Comparison of ENCODE assay signal across 24 cellular contexts in genomic region chr2:79980116-79980515, GRCh38.
"Had no signal": no experiment of that assay in that cellular context is flagged by ENCODE, and none has a peak within 500 bp of the region (broad histone marks: within the 10 kb centered on the region; RNA-seq: fewer than 3 reads in every experiment).

No MANE protein-coding gene starts in this region.

- H3K27ac Mint-ChIP-seq: immature natural killer cell; naive thymus-derived CD4-positive, alpha-beta T cell; natural killer cell treated with Interleukin-12 subunit alpha and Interleukin-12 subunit beta and Interleukin-15 and Interleukin-18, amount 100 ng/mL, for 72 hours; stimulated activated effector memory CD8-positive, alpha-beta T cell treated with anti-CD3 and anti-CD28 coated beads, Interleukin-12 subunit alpha, Interleukin-12 subunit beta, amount 100 ng/mL, for 72 hours; stimulated activated naive CD8-positive, alpha-beta T cell treated with anti-CD3 and anti-CD28 coated beads, Interleukin-15, Interleukin-2, amounts not matched to agents 100 ng/mL and 50 ng/mL, for 24 hours had no signal

- H3K4me1 Mint-ChIP-seq: immature natural killer cell; naive thymus-derived CD4-positive, alpha-beta T cell; stimulated activated effector memory CD8-positive, alpha-beta T cell treated with anti-CD3 and anti-CD28 coated beads, Interleukin-12 subunit alpha, Interleukin-12 subunit beta, amount 100 ng/mL, for 72 hours had no signal

- H3K27me3 ChIP-seq: ovary, sigmoid colon, spleen, testis, thyroid gland, transverse colon, upper lobe of left lung, vagina had no signal

- H3K27ac ChIP-seq: left ventricle myocardium inferior, ovary, prostate gland, sigmoid colon, spleen, testis, thyroid gland, transverse colon, upper lobe of left lung, vagina had no signal

- ATAC-seq: mucosa of descending colon; naive thymus-derived CD4-positive, alpha-beta T cell; natural killer cell treated with Interleukin-12 subunit alpha and Interleukin-12 subunit beta and Interleukin-15 and Interleukin-18, amount 100 ng/mL, for 72 hours; right cardiac atrium; stimulated activated effector memory CD8-positive, alpha-beta T cell treated with anti-CD3 and anti-CD28 coated beads, Interleukin-12 subunit alpha, Interleukin-12 subunit beta, amount 100 ng/mL, for 72 hours had no signal

- FAIRE-seq: small intestine had no signal

- H3K4me3 ChIP-seq: left ventricle myocardium inferior, lung, mucosa of descending colon, ovary, prostate gland, sigmoid colon, spleen, testis, thyroid gland, transverse colon, upper lobe of left lung, vagina had no signal

- H3K4me3 Mint-ChIP-seq: immature natural killer cell; naive thymus-derived CD4-positive, alpha-beta T cell; natural killer cell treated with Interleukin-12 subunit alpha and Interleukin-12 subunit beta and Interleukin-15 and Interleukin-18, amount 100 ng/mL, for 72 hours; stimulated activated effector memory CD8-positive, alpha-beta T cell treated with anti-CD3 and anti-CD28 coated beads, Interleukin-12 subunit alpha, Interleukin-12 subunit beta, amount 100 ng/mL, for 72 hours; stimulated activated naive CD8-positive, alpha-beta T cell treated with anti-CD3 and anti-CD28 coated beads, Interleukin-15, Interleukin-2, amounts not matched to agents 100 ng/mL and 50 ng/mL, for 24 hours had no signal

- H3K4me1 ChIP-seq: left ventricle myocardium inferior, prostate gland, sigmoid colon, spleen, testis, thyroid gland, transverse colon, upper lobe of left lung, vagina had no signal

- H3K36me3 ChIP-seq: left ventricle myocardium inferior, ovary, prostate gland, sigmoid colon, spleen, thyroid gland, transverse colon, upper lobe of left lung, vagina had no signal

- H3K27me3 Mint-ChIP-seq: naive thymus-derived CD4-positive, alpha-beta T cell; natural killer cell treated with Interleukin-12 subunit alpha and Interleukin-12 subunit beta and Interleukin-15 and Interleukin-18, amount 100 ng/mL, for 72 hours; stimulated activated naive CD8-positive, alpha-beta T cell treated with anti-CD3 and anti-CD28 coated beads, Interleukin-15, Interleukin-2, amounts not matched to agents 100 ng/mL and 50 ng/mL, for 24 hours had no signal

- H3K36me3 Mint-ChIP-seq: immature natural killer cell; naive thymus-derived CD4-positive, alpha-beta T cell; natural killer cell treated with Interleukin-12 subunit alpha and Interleukin-12 subunit beta and Interleukin-15 and Interleukin-18, amount 100 ng/mL, for 72 hours; stimulated activated effector memory CD8-positive, alpha-beta T cell treated with anti-CD3 and anti-CD28 coated beads, Interleukin-12 subunit alpha, Interleukin-12 subunit beta, amount 100 ng/mL, for 72 hours had no signal

- H3K9me3 ChIP-seq: left ventricle myocardium inferior, mucosa of descending colon, ovary, prostate gland, sigmoid colon, spleen, testis, thyroid gland, transverse colon, upper lobe of left lung, vagina had no signal

- DNase-seq: immature natural killer cell; islet precursor cell; left ventricle myocardium inferior; mesendoderm; mucosa of descending colon; naive thymus-derived CD4-positive, alpha-beta T cell; ovary; retina; right cardiac atrium; sigmoid colon; small intestine; spleen; stimulated activated CD4-positive, alpha-beta T cell treated with anti-CD3 and anti-CD28 coated beads, Interleukin-4, amount 100 ng/mL, for 24 hours; stimulated activated naive CD4-positive, alpha-beta T cell; testis; thyroid gland; transverse colon; upper lobe of left lung had no signal
